Comparison of ENCODE assay signal across 1 cellular context in genomic region chr17:41413982-41414381, GRCh38.
TF ChIP-seq lines count a peak whose summit lies in the region.

No MANE protein-coding gene starts in this region.

TF ChIP-seq in IMR-90, 13 proteins besides CTCF, POLR2A, EP300 and RAD21:
- TF ChIP-seq CHD1 (IDR thresholded peaks at IDR 0.05; ENCODE audit: low read depth, low read length) (no peak), RCOR1 (IDR thresholded peaks at IDR 0.05; ENCODE audit: insufficient replicate concordance, low read length) (no peak), FOS (IDR thresholded peaks at IDR 0.05; ENCODE audit: low read depth, low read length) (no peak), SMC3 (IDR thresholded peaks at IDR 0.05; ENCODE audit: low read depth, low read length) (no peak), BHLHE40 (IDR thresholded peaks at IDR 0.05; ENCODE audit: low read depth, low read length) (no peak), ELK1 (IDR thresholded peaks at IDR 0.05; ENCODE audit: borderline replicate concordance, low read depth, low read length) (no peak), RFX5 (IDR thresholded peaks at IDR 0.05; ENCODE audit: low read depth, low read length) (no peak), MAZ (IDR thresholded peaks at IDR 0.05; ENCODE audit: borderline replicate concordance, low read depth, low read length) (no peak), MAFK (IDR thresholded peaks at IDR 0.05; ENCODE audit: low read depth, low read length) (no peak), USF2 (IDR thresholded peaks at IDR 0.05; ENCODE audit: low read depth, low read length) (no peak), MXI1 (IDR thresholded peaks at IDR 0.05; ENCODE audit: borderline replicate concordance, low read depth, low read length) (no peak)
